In genomic region chr4:142557220-142557801, GRCh38 we compare ENCODE assay signal across 17 cellular contexts.
DNase-seq lines count a peak whose midpoint lies in the region; ATAC-seq and TF ChIP-seq lines count a peak whose summit lies in the region.
"Had no signal": no experiment of that assay in that cellular context is flagged by ENCODE, and none has a peak within 500 bp of the region (broad histone marks: within the 10 kb centered on the region; RNA-seq: fewer than 3 reads in every experiment).

No MANE protein-coding gene starts in this region.

- no peak for TF ChIP-seq POLR2A in IMR-90 (IDR thresholded peaks at IDR 0.05; ENCODE audit: low read depth, low read length)

- H4K8ac ChIP-seq in IMR-90 (ENCODE audit: low read depth in 2 of 2, low read length in 2 of 2), result no peak overlapping the region

- no peak overlapping the region for H3K27ac ChIP-seq in CD4-positive, CD25-positive, alpha-beta regulatory T cell (ENCODE audit: insufficient read depth, low read length, poor library complexity, severe bottlenecking)
- no peak overlapping the region for H3K27ac ChIP-seq in IMR-90 (ENCODE audit: insufficient read depth, low read length)

- peak; percentile 76 to 78 for ATAC-seq in CD4-positive, CD25-positive, alpha-beta regulatory T cell (ENCODE audit: low read depth in 2 of 2)
- ATAC-seq in IMR-90 (ENCODE audit: low read depth), result no peak
- ATAC-seq: GM23338, Panc1 had no signal

- peaks cover 64% of the 10 kb centered on the region for H3K4me1 Mint-ChIP-seq in activated CD4-positive, alpha-beta T cell treated with anti-CD3 and anti-CD28 coated beads, Interleukin-2, amount 10 ng/mL, durations not matched to agents 7 days and 5 days
- H3K4me1 Mint-ChIP-seq in CD4-positive, CD25-positive, alpha-beta regulatory T cell, result peaks cover 25 to 78% (median 33%) of the 10 kb centered on the region in 4 donors
- H3K4me1 Mint-ChIP-seq in activated naive CD8-positive, alpha-beta T cell treated with anti-CD3 and anti-CD28 coated beads for 36 hours, result peaks cover 24% of the 10 kb centered on the region
- H3K4me1 Mint-ChIP-seq: GM23338 had no signal

- no peak overlapping the region for H3K4ac ChIP-seq in IMR-90 (ENCODE audit: low read depth, low read length)

- DNase-seq in activated CD4-positive, alpha-beta T cell treated with anti-CD3 and anti-CD28 coated beads, Interleukin-2, amount 10 ng/mL, durations not matched to agents 7 days and 5 days, result no peak
- no peak for DNase-seq in activated CD4-positive, alpha-beta T cell treated with anti-CD3 and anti-CD28 coated beads for 48 hours
- DNase-seq in CD4-positive, CD25-positive, alpha-beta regulatory T cell, result peak in 1 of 3 donors; percentile 65
- DNase-seq in IMR-90, result no peak
- no peak for DNase-seq in activated naive CD8-positive, alpha-beta T cell treated with anti-CD3 and anti-CD28 coated beads for 36 hours
- no peak for DNase-seq in stimulated activated CD4-positive, alpha-beta T cell treated with anti-CD3 and anti-CD28 coated beads, Interleukin-1b, Interleukin-23, amount 100 ng/mL, for 48 hours
- DNase-seq in cerebellum (ENCODE audit: low spot score), result no peak
- DNase-seq: DND-41, GF-D8, Kasumi-1, NCI-H1417, NCI-H1930, NCI-H2171, NCI-H774 had no signal

- H3K27me3 Mint-ChIP-seq in activated CD4-positive, alpha-beta T cell treated with anti-CD3 and anti-CD28 coated beads, Interleukin-2, amount 10 ng/mL, durations not matched to agents 7 days and 5 days, result no peaks in the 10 kb centered on the region
- H3K27me3 Mint-ChIP-seq in CD4-positive, CD25-positive, alpha-beta regulatory T cell, result peaks cover 5% of the 10 kb centered on the region
- no peaks in the 10 kb centered on the region for H3K27me3 Mint-ChIP-seq in activated naive CD8-positive, alpha-beta T cell treated with anti-CD3 and anti-CD28 coated beads for 36 hours

- intact Hi-C loops in IMR-90 (cut with micrococcal nuclease), result no loop called here

- H3K4me2 ChIP-seq in IMR-90 (ENCODE audit: low read depth, low read length), result no peak overlapping the region
- H3K4me2 ChIP-seq: GM23338 had no signal

- BruUV-seq in IMR-90 (replicated peaks; lab: Mats Ljungman, UMichigan), result no TSS peak

- TF ChIP-seq RAD21 in IMR-90 (IDR thresholded peaks at IDR 0.05; ENCODE audit: low read length), result no peak

- H2BK15ac ChIP-seq in IMR-90 (ENCODE audit: low read depth, low read length), result no peak overlapping the region

- H3K27ac Mint-ChIP-seq in activated CD4-positive, alpha-beta T cell treated with anti-CD3 and anti-CD28 coated beads, Interleukin-2, amount 10 ng/mL, durations not matched to agents 7 days and 5 days, result peak overlapping the region; percentile 73
- H3K27ac Mint-ChIP-seq in CD4-positive, CD25-positive, alpha-beta regulatory T cell, result peak overlapping the region; percentile 84 to 91 (median 89)
- H3K27ac Mint-ChIP-seq in activated naive CD8-positive, alpha-beta T cell treated with anti-CD3 and anti-CD28 coated beads for 36 hours, result peak overlapping the region; percentile 34
- H3K27ac Mint-ChIP-seq: CD14-positive monocyte, GM23338 had no signal

- no peaks in the 10 kb centered on the region for H3K9me1 ChIP-seq in IMR-90 (ENCODE audit: insufficient read depth, low read length)

- H2AFZ ChIP-seq in IMR-90 (replicated peaks; ENCODE audit: low read length, poor library complexity), result no peak overlapping the region
- H2AFZ ChIP-seq: GM23338 had no signal

- H3K23ac ChIP-seq in IMR-90 (ENCODE audit: low read depth, low read length), result no peak overlapping the region

- H3K79me1 ChIP-seq in IMR-90 (ENCODE audit: low read depth in 1 of 2, low read length in 2 of 2), result no peaks in the 10 kb centered on the region

- no peaks in the 10 kb centered on the region for H3K9me3 ChIP-seq in CD4-positive, CD25-positive, alpha-beta regulatory T cell (ENCODE audit: control insufficient read depth in 2 of 2, low read length in 2 of 2)
- no peaks in the 10 kb centered on the region for H3K9me3 ChIP-seq in IMR-90 (ENCODE audit: control insufficient read depth, insufficient read depth, low read length)

- no peaks in the 10 kb centered on the region for H3K36me3 ChIP-seq in CD4-positive, CD25-positive, alpha-beta regulatory T cell (ENCODE audit: control insufficient read depth, insufficient read depth, low read length)
- H3K36me3 ChIP-seq in IMR-90 (ENCODE audit: control insufficient read depth, insufficient read depth, low read length), result no peaks in the 10 kb centered on the region

- no peak overlapping the region for H2AK9ac ChIP-seq in IMR-90 (replicated peaks; ENCODE audit: low read depth, low read length, poor library complexity)

- peak overlapping the region; percentile 45 for H3K4me3 ChIP-seq in CD4-positive, CD25-positive, alpha-beta regulatory T cell (ENCODE audit: low read depth, low read length)
- H3K4me3 ChIP-seq in IMR-90 (ENCODE audit: insufficient read depth, low read depth, low read length), result no peak overlapping the region
- H3K4me3 ChIP-seq: GM23338 had no signal

- H3K18ac ChIP-seq in IMR-90 (ENCODE audit: low read depth, low read length), result no peak overlapping the region

- H3K9me3 Mint-ChIP-seq in activated CD4-positive, alpha-beta T cell treated with anti-CD3 and anti-CD28 coated beads, Interleukin-2, amount 10 ng/mL, durations not matched to agents 7 days and 5 days, result peaks cover 5% of the 10 kb centered on the region
- no peaks in the 10 kb centered on the region for H3K9me3 Mint-ChIP-seq in CD4-positive, CD25-positive, alpha-beta regulatory T cell
- H3K9me3 Mint-ChIP-seq in activated naive CD8-positive, alpha-beta T cell treated with anti-CD3 and anti-CD28 coated beads for 36 hours, result no peaks in the 10 kb centered on the region
- H3K9me3 Mint-ChIP-seq: GM23338 had no signal

- H2BK20ac ChIP-seq in IMR-90 (ENCODE audit: low read depth, low read length), result no peak overlapping the region

- H3K4me1 ChIP-seq in CD4-positive, CD25-positive, alpha-beta regulatory T cell (ENCODE audit: control insufficient read depth, insufficient read depth, low read length, poor library complexity, severe bottlenecking), result peaks cover 14% of the 10 kb centered on the region
- peaks cover 5% of the 10 kb centered on the region for H3K4me1 ChIP-seq in IMR-90 (ENCODE audit: control insufficient read depth, insufficient read depth, low read length)

- no peak overlapping the region for H4K5ac ChIP-seq in IMR-90 (ENCODE audit: low read depth, low read length)

- H2BK5ac ChIP-seq in IMR-90 (ENCODE audit: low read depth, low read length, poor library complexity, severe bottlenecking), result no peak overlapping the region

- peak overlapping the region; percentile 25 for H4K91ac ChIP-seq in IMR-90 (ENCODE audit: insufficient read depth, low read depth, low read length)

- no peak for TF ChIP-seq CTCF in IMR-90 (conservative IDR thresholded peaks at IDR 0.05; ENCODE audit: low read depth, low read length)

- POLR2A ChIA-PET in activated CD4-positive, alpha-beta T cell treated with anti-CD3 and anti-CD28 coated beads, Interleukin-2, amount 10 ng/mL, durations not matched to agents 7 days and 5 days (lab: Charles Lee), result no interaction called here
- POLR2A ChIA-PET in IMR-90 (lab: Charles Lee; ENCODE audit: unreplicated experiment), result no interaction called here

- H3K14ac ChIP-seq in IMR-90 (replicated peaks; ENCODE audit: low read depth, low read length), result no peak overlapping the region

- CTCF ChIA-PET in activated CD4-positive, alpha-beta T cell treated with anti-CD3 and anti-CD28 coated beads, Interleukin-2, amount 10 ng/mL, durations not matched to agents 7 days and 5 days (lab: Charles Lee), result interaction anchor here (0.8 to 2.3 kb wide), 6 partner anchors 10 to 200 kb away, joined by 3 to 11 read pairs (median 4); no protein-coding TSS in a partner anchor
- CTCF ChIA-PET in IMR-90 (lab: Yijun Ruan, JAX), result no interaction called here

- no peaks in the 10 kb centered on the region for H4K20me1 ChIP-seq in IMR-90 (ENCODE audit: insufficient read depth, low read length)

- in situ Hi-C loops in IMR-90 (cut with MboI; ENCODE audit: low sequenced_read_pairs), result no loop called here

- H2AK5ac ChIP-seq in IMR-90 (ENCODE audit: low read depth, low read length), result no peak overlapping the region

- H3K36me3 Mint-ChIP-seq in activated CD4-positive, alpha-beta T cell treated with anti-CD3 and anti-CD28 coated beads, Interleukin-2, amount 10 ng/mL, durations not matched to agents 7 days and 5 days (ENCODE audit: low read depth), result peaks cover 2% of the 10 kb centered on the region
- H3K36me3 Mint-ChIP-seq in CD4-positive, CD25-positive, alpha-beta regulatory T cell, result no peaks in the 10 kb centered on the region
- H3K36me3 Mint-ChIP-seq in activated naive CD8-positive, alpha-beta T cell treated with anti-CD3 and anti-CD28 coated beads for 36 hours, result no peaks in the 10 kb centered on the region
- H3K36me3 Mint-ChIP-seq: CD14-positive monocyte had no signal

- no peak overlapping the region for H2BK120ac ChIP-seq in IMR-90 (ENCODE audit: low read depth, low read length)

- H3K9ac ChIP-seq in IMR-90 (ENCODE audit: low read depth, low read length), result no peak overlapping the region

- WGBS in IMR-90 (ENCODE audit: extremely low coverage in 2 of 2, insufficient read length in 1 of 2), 2 experiments, result no CpG with 5 or more reads among the region's 4 CpGs

- H3K27me3 ChIP-seq in CD4-positive, CD25-positive, alpha-beta regulatory T cell (ENCODE audit: control insufficient read depth, insufficient read depth, low read length), result no peaks in the 10 kb centered on the region
- no peaks in the 10 kb centered on the region for H3K27me3 ChIP-seq in IMR-90 (ENCODE audit: control insufficient read depth, insufficient read depth, low read length)

- no peak overlapping the region for H3K56ac ChIP-seq in IMR-90 (ENCODE audit: extremely low read depth, insufficient read depth, low read length)

- peak overlapping the region; percentile 37 for H3K4me3 Mint-ChIP-seq in activated CD4-positive, alpha-beta T cell treated with anti-CD3 and anti-CD28 coated beads, Interleukin-2, amount 10 ng/mL, durations not matched to agents 7 days and 5 days
- peak overlapping the region in 3 of 4 donors; percentile 30 to 85 (median 59) for H3K4me3 Mint-ChIP-seq in CD4-positive, CD25-positive, alpha-beta regulatory T cell
- H3K4me3 Mint-ChIP-seq in activated naive CD8-positive, alpha-beta T cell treated with anti-CD3 and anti-CD28 coated beads for 36 hours, result no peak overlapping the region
- H3K4me3 Mint-ChIP-seq: CD14-positive monocyte, GM23338 had no signal

- dilution Hi-C loops in IMR-90 (cut with HindIII; ENCODE audit: low sequenced_read_pairs, unreplicated experiment), result no loop called here

TF ChIP-seq in IMR-90, 13 proteins besides CTCF, POLR2A, EP300 and RAD21 (continues in another document):
- TF ChIP-seq CHD1 (IDR thresholded peaks at IDR 0.05; ENCODE audit: low read depth, low read length) (no peak), FOS (IDR thresholded peaks at IDR 0.05; ENCODE audit: low read depth, low read length) (no peak), BHLHE40 (IDR thresholded peaks at IDR 0.05; ENCODE audit: low read depth, low read length) (no peak), SMC3 (IDR thresholded peaks at IDR 0.05; ENCODE audit: low read depth, low read length) (no peak), MAFK (IDR thresholded peaks at IDR 0.05; ENCODE audit: low read depth, low read length) (no peak)

Comparison
In these comparisons a context has a peak if more than half of its experiments do, and no peak if none do; other contexts are left out.
1. H3K27ac Mint-ChIP-seq: peak in every context shown above with its lines; median percentile 89 in CD4-positive, CD25-positive, alpha-beta regulatory T cell; 73 in activated CD4-positive, alpha-beta T cell treated with anti-CD3 and anti-CD28 coated beads, Interleukin-2, amount 10 ng/mL, durations not matched to agents 7 days and 5 days; 34 in activated naive CD8-positive, alpha-beta T cell treated with anti-CD3 and anti-CD28 coated beads for 36 hours.